In genomic region chr10:102393411-102394078, GRCh38 we compare ENCODE assay signal across 8 cellular contexts. TPM values are rescaled to one million over a fixed set of nuclear protein-coding genes. Genes with fewer than 3 reads are reported as not detected.
DNase-seq lines count a peak whose midpoint lies in the region; ATAC-seq, FAIRE-seq and TF ChIP-seq lines count a peak whose summit lies in the region.

No MANE protein-coding gene starts in this region.

- DNase-seq in stimulated activated naive CD8-positive, alpha-beta T cell treated with anti-CD3 and anti-CD28 coated beads, Interleukin-15, Interleukin-2, amounts not matched to agents 100 U/mL and 50 U/mL, for 24 hours: no peak
- DNase-seq in astrocyte (ENCODE audit: low read depth) (no peak), lung (ENCODE audit: low spot score) (no peak), epidermal melanocyte (ENCODE audit: insufficient read length, low spot score) (no peak), NCI-H1436 (lab: John Stamatoyannopoulos, UW) (no peak), retina (no peak), AG20443 (ENCODE audit: low spot score) (no peak)

- H3K36me3 Mint-ChIP-seq in stimulated activated naive CD8-positive, alpha-beta T cell treated with anti-CD3 and anti-CD28 coated beads, Interleukin-15, Interleukin-2, amounts not matched to agents 100 ng/mL and 50 ng/mL, for 24 hours (ENCODE audit: low read depth): peaks cover 26% of the 10 kb centered on the region
- peaks cover 4% of the 10 kb centered on the region for H3K36me3 Mint-ChIP-seq in astrocyte (ENCODE audit: low read depth, unreplicated experiment)

- H3K27ac Mint-ChIP-seq in stimulated activated naive CD8-positive, alpha-beta T cell treated with anti-CD3 and anti-CD28 coated beads, Interleukin-15, Interleukin-2, amounts not matched to agents 100 ng/mL and 50 ng/mL, for 24 hours: peak overlapping the region; percentile 97
- peak overlapping the region; percentile 81 for H3K27ac Mint-ChIP-seq in astrocyte (ENCODE audit: unreplicated experiment)

- H3K27ac ChIP-seq in astrocyte (ENCODE audit: low read depth, low read length) (peak overlapping the region; percentile 89), lung (ENCODE audit: low read depth in 1 of 2, low read length in 1 of 2) (peak overlapping the region; percentile 94 to 99)

- H3K4me2 ChIP-seq in astrocyte (ENCODE audit: low read length): peak overlapping the region; percentile 100

- H3K4me1 ChIP-seq in astrocyte (ENCODE audit: insufficient read depth, low read length): peaks cover 19% of the 10 kb centered on the region
- peaks cover 0 to 9% of the 10 kb centered on the region in 2 donors for H3K4me1 ChIP-seq in lung (ENCODE audit: control insufficient read depth in 2 of 2, insufficient read depth in 2 of 2, low read length in 2 of 2)

- WGBS in lung, 2 donors: 32 to 36% methylated on average over 30 of the region's 30 CpGs

- no peaks in the 10 kb centered on the region for H4K20me1 ChIP-seq in astrocyte (ENCODE audit: insufficient read depth, low read length)

- peaks cover 13% of the 10 kb centered on the region for H3K79me2 ChIP-seq in astrocyte (ENCODE audit: insufficient read depth, low read length)

- no peaks in the 10 kb centered on the region for H3K27me3 Mint-ChIP-seq in stimulated activated naive CD8-positive, alpha-beta T cell treated with anti-CD3 and anti-CD28 coated beads, Interleukin-15, Interleukin-2, amounts not matched to agents 100 ng/mL and 50 ng/mL, for 24 hours
- H3K27me3 Mint-ChIP-seq in astrocyte (ENCODE audit: low read depth, unreplicated experiment): peaks cover 2% of the 10 kb centered on the region

- H3K9me3 Mint-ChIP-seq in stimulated activated naive CD8-positive, alpha-beta T cell treated with anti-CD3 and anti-CD28 coated beads, Interleukin-15, Interleukin-2, amounts not matched to agents 100 ng/mL and 50 ng/mL, for 24 hours: no peaks in the 10 kb centered on the region
- H3K9me3 Mint-ChIP-seq in astrocyte (ENCODE audit: unreplicated experiment): no peaks in the 10 kb centered on the region

- no peaks in the 10 kb centered on the region for H3K9me3 ChIP-seq in astrocyte (ENCODE audit: insufficient read depth, low read depth, low read length)
- no peaks in the 10 kb centered on the region for H3K9me3 ChIP-seq in lung (ENCODE audit: control insufficient read depth in 2 of 2, insufficient read depth in 1 of 2, low read length in 1 of 2)

- H3K36me3 ChIP-seq in astrocyte (ENCODE audit: insufficient read depth, low read length) (no peaks in the 10 kb centered on the region), lung (ENCODE audit: control insufficient read depth in 2 of 2, insufficient read depth in 2 of 2, low read length in 2 of 2) (peaks cover 0 to 11% of the 10 kb centered on the region in 2 donors)

- peak overlapping the region; percentile 29 for H2AFZ ChIP-seq in astrocyte (ENCODE audit: low read depth, low read length)

- TF ChIP-seq CTCF in astrocyte (IDR thresholded peaks at IDR 0.05; ENCODE audit: insufficient read depth, low read depth, low read length) (no peak), lung (IDR thresholded peaks at IDR 0.05; ENCODE audit: control extremely low read depth, extremely low read depth) (no peak)

- H3K4me1 Mint-ChIP-seq in stimulated activated naive CD8-positive, alpha-beta T cell treated with anti-CD3 and anti-CD28 coated beads, Interleukin-15, Interleukin-2, amounts not matched to agents 100 ng/mL and 50 ng/mL, for 24 hours (ENCODE audit: low read depth): peaks cover 40% of the 10 kb centered on the region
- H3K4me1 Mint-ChIP-seq in astrocyte (ENCODE audit: low read depth, unreplicated experiment): peaks cover 14% of the 10 kb centered on the region

- H3K27me3 ChIP-seq in astrocyte (ENCODE audit: insufficient read depth, low read length) (peaks cover 10% of the 10 kb centered on the region), lung (ENCODE audit: control insufficient read depth, insufficient read depth) (no peaks in the 10 kb centered on the region)

- no peak for FAIRE-seq in astrocyte (lab: Jason Lieb, UNC)

- H3K9ac ChIP-seq in astrocyte (ENCODE audit: low read length): peak overlapping the region; percentile 94

- peak overlapping the region; percentile 95 for H3K4me3 Mint-ChIP-seq in stimulated activated naive CD8-positive, alpha-beta T cell treated with anti-CD3 and anti-CD28 coated beads, Interleukin-15, Interleukin-2, amounts not matched to agents 100 ng/mL and 50 ng/mL, for 24 hours
- H3K4me3 Mint-ChIP-seq in astrocyte (ENCODE audit: unreplicated experiment): peak overlapping the region; percentile 85

- no peak for ATAC-seq in stimulated activated naive CD8-positive, alpha-beta T cell treated with anti-CD3 and anti-CD28 coated beads, Interleukin-15, Interleukin-2, amounts not matched to agents 100 U/mL and 50 U/mL, for 24 hours
- ATAC-seq in lung (ENCODE audit: insufficient read depth, low FRiP score): no peak

- H3K4me3 ChIP-seq in astrocyte (ENCODE audit: insufficient read depth, low read depth, low read length) (peak overlapping the region; percentile 74), lung (no peak overlapping the region)

RNA-seq across cellular contexts. Expression of gene NFKB2, which starts 2.0 kb away (rescaled TPM):
- total RNA-seq in astrocyte (35.7 and 39.9 TPM in 2 replicates), lung (10 to 100 TPM; 48.2 to 52.8 TPM)
- 100 to 1,000 TPM in 1 of 2 donors, 10 to 100 TPM in 1; 34.6 to 114 TPM for polyA plus RNA-seq in lung

RNA-seq across cellular contexts. Expression of gene PSD, which starts 25.0 kb away (rescaled TPM):
- 8.8 and 11.7 TPM in 2 replicates for total RNA-seq in astrocyte
- total RNA-seq in lung: 1 to 10 TPM; 4.6 to 5.3 TPM
- polyA plus RNA-seq in lung: 1 to 10 TPM; 1.1 to 1.9 TPM

RNA-seq across cellular contexts. Expression of gene FBXL15, which starts 27.1 kb away (rescaled TPM):
- total RNA-seq in astrocyte (8.6 and 11.0 TPM in 2 replicates), lung (10 to 100 TPM in 1 of 2 donors, 1 to 10 TPM in 1; 9.4 to 23.6 TPM)
- polyA plus RNA-seq in lung: 10 to 100 TPM; 13.7 to 40.4 TPM

RNA-seq across cellular contexts. Expression of gene CUEDC2, which starts 38.8 kb away (rescaled TPM):
- total RNA-seq in astrocyte: 46.9 and 49.1 TPM in 2 replicates
- total RNA-seq in lung: 10 to 100 TPM; 33.4 to 46.0 TPM
- 10 to 100 TPM; 42.1 to 63.8 TPM for polyA plus RNA-seq in lung

RNA-seq across cellular contexts. Expression of gene C10orf95, which starts 57.8 kb away (rescaled TPM):
- 0.19 and 0.20 TPM in 2 replicates for total RNA-seq in astrocyte
- 10 to 100 TPM in 1 of 2 donors, 1 to 10 TPM in 1; 6.0 to 20.4 TPM for total RNA-seq in lung
- 1 to 10 TPM; 3.9 to 6.4 TPM for polyA plus RNA-seq in lung
